Comparison of ENCODE assay signal across 7 cellular contexts in the genomic region with DNA sequence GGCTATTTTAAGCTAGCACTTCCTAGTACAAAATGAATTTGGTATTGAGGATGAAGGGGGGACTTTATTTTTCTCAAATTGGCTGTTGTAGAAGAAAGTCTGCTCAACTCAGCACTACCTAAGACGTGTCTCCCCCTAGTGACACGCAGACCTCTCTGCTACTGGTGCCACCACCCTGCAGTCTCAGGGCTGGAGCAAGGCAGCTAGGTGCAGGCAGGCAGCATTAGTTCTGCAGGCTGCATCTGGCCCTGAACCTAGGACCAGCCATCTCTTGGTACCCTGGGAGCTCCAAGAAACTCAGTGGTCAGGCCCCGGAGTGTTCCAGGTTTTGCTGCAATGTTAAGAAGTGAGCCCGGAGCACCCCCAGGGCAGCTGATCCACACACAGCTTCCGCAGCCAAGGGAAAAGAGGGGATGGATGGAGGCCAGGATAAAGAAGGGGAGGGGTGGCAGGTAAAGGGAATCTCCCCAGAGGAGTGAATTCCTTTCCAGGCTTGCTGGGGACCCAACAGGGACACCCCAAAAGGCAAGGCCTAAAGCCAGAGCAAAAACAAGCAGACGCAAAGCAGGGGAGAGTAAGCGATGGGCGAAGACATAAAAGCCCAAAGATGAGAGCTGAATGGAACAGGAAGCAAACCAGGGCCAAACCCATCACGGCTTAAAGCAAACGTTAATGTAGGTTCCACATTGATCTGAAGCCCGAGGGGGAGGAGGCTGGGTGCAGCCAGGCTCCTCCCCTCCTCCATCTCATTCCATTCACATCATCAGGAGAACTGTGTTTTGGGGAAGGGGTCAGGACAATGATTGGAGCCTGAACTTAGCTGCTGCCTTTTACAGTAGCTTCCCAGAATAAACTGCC.
DNase-seq lines count a peak whose midpoint lies in the region; ATAC-seq and TF ChIP-seq lines count a peak whose summit lies in the region.

No MANE protein-coding gene starts in this region.

- peak; percentile 68 for ATAC-seq in GM21723 (IDR thresholded peaks at IDR 0.05; ENCODE audit: unreplicated experiment)
- no peak for ATAC-seq in CD4-positive, alpha-beta T cell (ENCODE audit: poor library complexity)

- H3K36me3 Mint-ChIP-seq in CD4-positive, alpha-beta T cell (ENCODE audit: low read depth), result no peaks in the 10 kb centered on the region

- H3K27me3 Mint-ChIP-seq in CD4-positive, alpha-beta T cell, result no peaks in the 10 kb centered on the region

- H3K4me3 ChIP-seq in fibroblast of the aortic adventitia (ENCODE audit: low read depth, low read length), result no peak overlapping the region

- H3K27me3 ChIP-seq in CD4-positive, alpha-beta T cell (ENCODE audit: control insufficient read depth, insufficient read depth, low read length), result no peaks in the 10 kb centered on the region

- intact Hi-C loops in CD4-positive, alpha-beta T cell (cut with DNase I, micrococcal nuclease), result no loop called here

- CTCF ChIA-PET in CD4-positive, alpha-beta T cell (lab: Charles Lee), result no interaction called here

- H3K9me3 Mint-ChIP-seq in CD4-positive, alpha-beta T cell, result no peaks in the 10 kb centered on the region

- peak; percentile 50 for TF ChIP-seq CTCF in fibroblast of the aortic adventitia (IDR thresholded peaks at IDR 0.05; ENCODE audit: insufficient read depth, low read length)
- TF ChIP-seq CTCF in CD4-positive, alpha-beta T cell (IDR thresholded peaks at IDR 0.05), result no peak

- POLR2A ChIA-PET in CD4-positive, alpha-beta T cell (lab: Charles Lee), result no interaction called here

- DNase-seq in EH (ENCODE audit: low read depth), result peak; percentile 59
- peak; percentile 58 for DNase-seq in RPMI8226
- peak; percentile 27 for DNase-seq in fibroblast of the aortic adventitia (ENCODE audit: low read depth)
- DNase-seq in retina, result peak; percentile 52
- no peak for DNase-seq in CD4-positive, alpha-beta T cell
- DNase-seq in activated gamma-delta T cell (lab: John Stamatoyannopoulos, UW), result no peak

- no peaks in the 10 kb centered on the region for H3K9me3 ChIP-seq in CD4-positive, alpha-beta T cell (ENCODE audit: control insufficient read depth, low read length)

- H3K4me1 Mint-ChIP-seq in CD4-positive, alpha-beta T cell (ENCODE audit: low read depth), result no peaks in the 10 kb centered on the region

- H3K27ac ChIP-seq in CD4-positive, alpha-beta T cell (ENCODE audit: low read depth, low read length), result no peak overlapping the region

- H3K4me3 Mint-ChIP-seq in CD4-positive, alpha-beta T cell, result no peak overlapping the region

- no peak overlapping the region for H3K27ac Mint-ChIP-seq in CD4-positive, alpha-beta T cell

Comparison
In these comparisons a context has a peak if more than half of its experiments do, and no peak if none do; other contexts are left out.
1. DNase-seq: peak in EH (single experiment), RPMI8226 (single experiment), fibroblast of the aortic adventitia (single experiment) and retina (single experiment); none in CD4-positive, alpha-beta T cell (0 of 10) and activated gamma-delta T cell (single experiment).